ENCODE assay signal across 10 cellular contexts in genomic region chr2:102114851-102115497, GRCh38. TPM values are rescaled to one million over a fixed set of nuclear protein-coding genes. Genes with fewer than 3 reads are reported as not detected.
DNase-seq lines count a peak whose midpoint lies in the region; ATAC-seq and TF ChIP-seq lines count a peak whose summit lies in the region.
"Had no signal": no experiment of that assay in that cellular context is flagged by ENCODE, and none has a peak within 500 bp of the region (broad histone marks: within the 10 kb centered on the region; RNA-seq: fewer than 3 reads in every experiment).

No MANE protein-coding gene starts in this region.

- WGBS in heart left ventricle, 4 donors = 82 to 91% (median 84%) methylated on average over 5 of the region's 5 CpGs

- peaks cover 8% of the 10 kb centered on the region for H3K9me3 Mint-ChIP-seq in activated CD4-positive, alpha-beta T cell treated with anti-CD3 and anti-CD28 coated beads for 36 hours (ENCODE audit: low read depth)
- peaks cover 9% of the 10 kb centered on the region for H3K9me3 Mint-ChIP-seq in activated CD4-positive, alpha-beta T cell treated with anti-CD3 and anti-CD28 coated beads, Interleukin-2, amount 10 ng/mL, durations not matched to agents 24 days and 14 days

- H3K27me3 ChIP-seq in heart left ventricle = no peaks in the 10 kb centered on the region

- peaks cover 83% of the 10 kb centered on the region for H3K4me1 Mint-ChIP-seq in activated CD4-positive, alpha-beta T cell treated with anti-CD3 and anti-CD28 coated beads for 36 hours
- peaks cover 22% of the 10 kb centered on the region for H3K4me1 Mint-ChIP-seq in activated CD4-positive, alpha-beta T cell treated with anti-CD3 and anti-CD28 coated beads, Interleukin-2, amount 10 ng/mL, durations not matched to agents 24 days and 14 days

- POLR2A ChIA-PET in activated CD4-positive, alpha-beta T cell treated with anti-CD3 and anti-CD28 coated beads for 36 hours (lab: Charles Lee) = interaction anchor here (0.7 to 1.0 kb wide), 3 partner anchors 11 to 180 kb away, joined by 3 read pairs; no protein-coding TSS in a partner anchor

- DNase-seq in activated CD4-positive, alpha-beta T cell treated with anti-CD3 and anti-CD28 coated beads for 36 hours = peak; percentile 37
- no peak for DNase-seq in activated CD4-positive, alpha-beta T cell treated with anti-CD3 and anti-CD28 coated beads, Interleukin-2, amount 10 ng/mL, durations not matched to agents 24 days and 14 days
- DNase-seq in astrocyte of the cerebellum (ENCODE audit: low read depth) (peak; percentile 73), left lobe of liver (ENCODE audit: low spot score) (no peak), heart left ventricle (no peak)
- no peak for DNase-seq in stimulated activated naive CD8-positive, alpha-beta T cell treated with anti-CD3 and anti-CD28 coated beads, Interleukin-15, Interleukin-2, amounts not matched to agents 100 U/mL and 50 U/mL, for 24 hours
- DNase-seq: activated CD4-positive, CD25-positive, alpha-beta regulatory T cell treated with anti-CD3 and anti-CD28 coated beads, Interleukin-2, amount 50 U/mL, for 72 hours; activated gamma-delta T cell had no signal

- peaks cover 32% of the 10 kb centered on the region for H3K36me3 Mint-ChIP-seq in activated CD4-positive, alpha-beta T cell treated with anti-CD3 and anti-CD28 coated beads for 36 hours (ENCODE audit: low read depth)
- no peaks in the 10 kb centered on the region for H3K36me3 Mint-ChIP-seq in activated CD4-positive, alpha-beta T cell treated with anti-CD3 and anti-CD28 coated beads, Interleukin-2, amount 10 ng/mL, durations not matched to agents 24 days and 14 days (ENCODE audit: low read depth)

- peak overlapping the region; percentile 55 for H3K27ac Mint-ChIP-seq in activated CD4-positive, alpha-beta T cell treated with anti-CD3 and anti-CD28 coated beads for 36 hours
- no peak overlapping the region for H3K27ac Mint-ChIP-seq in activated CD4-positive, alpha-beta T cell treated with anti-CD3 and anti-CD28 coated beads, Interleukin-2, amount 10 ng/mL, durations not matched to agents 24 days and 14 days

- peak overlapping the region; percentile 1 for H3K4me3 Mint-ChIP-seq in activated CD4-positive, alpha-beta T cell treated with anti-CD3 and anti-CD28 coated beads for 36 hours
- H3K4me3 Mint-ChIP-seq in activated CD4-positive, alpha-beta T cell treated with anti-CD3 and anti-CD28 coated beads, Interleukin-2, amount 10 ng/mL, durations not matched to agents 24 days and 14 days = no peak overlapping the region

- TF ChIP-seq CTCF in astrocyte of the cerebellum (IDR thresholded peaks at IDR 0.05; ENCODE audit: low read depth, low read length, missing control alignments) (no peak), heart left ventricle (IDR thresholded peaks at IDR 0.05) (no peak)

- ATAC-seq in activated CD4-positive, alpha-beta T cell treated with anti-CD3 and anti-CD28 coated beads for 36 hours = peak; percentile 17
- ATAC-seq in left lobe of liver (peak; percentile 45), GM21515 (IDR thresholded peaks at IDR 0.05; ENCODE audit: unreplicated experiment) (no peak), HG03521 (IDR thresholded peaks at IDR 0.05; ENCODE audit: unreplicated experiment) (no peak), heart left ventricle (no peak)
- peak; percentile 17 for ATAC-seq in stimulated activated naive CD8-positive, alpha-beta T cell treated with anti-CD3 and anti-CD28 coated beads, Interleukin-15, Interleukin-2, amounts not matched to agents 100 U/mL and 50 U/mL, for 24 hours

- H3K4me1 ChIP-seq in heart left ventricle = peaks cover 0 to 35% (median 8%) of the 10 kb centered on the region in 12 donors

- peaks cover 0 to 3% (median 0%) of the 10 kb centered on the region in 12 donors for H3K9me3 ChIP-seq in heart left ventricle

- intact Hi-C loops in activated CD4-positive, alpha-beta T cell treated with anti-CD3 and anti-CD28 coated beads for 36 hours (cut with DNase I, micrococcal nuclease) = loop anchor here (1.0 to 2.0 kb wide), 8 partner anchors 11 to 215 kb away; no protein-coding TSS in a partner anchor
- intact Hi-C loops in activated CD4-positive, alpha-beta T cell treated with anti-CD3 and anti-CD28 coated beads, Interleukin-2, amount 10 ng/mL, durations not matched to agents 24 days and 14 days (cut with micrococcal nuclease) = loop anchor here (2.0 to 10.0 kb wide), 4 partner anchors 14 to 210 kb away; no protein-coding TSS in a partner anchor
- intact Hi-C loops in heart left ventricle (cut with DNase I) = no loop called here

- in situ Hi-C loops in astrocyte of the cerebellum (cut with HindIII; ENCODE audit: low sequenced_read_pairs) = no loop called here

- CTCF ChIA-PET in activated CD4-positive, alpha-beta T cell treated with anti-CD3 and anti-CD28 coated beads for 36 hours (lab: Charles Lee) = interaction anchor here (1.1 to 1.7 kb wide), 3 partner anchors 11 to 125 kb away, joined by 3 to 9 read pairs (median 4); no protein-coding TSS in a partner anchor

- H3K4me3 ChIP-seq in astrocyte of the cerebellum (ENCODE audit: low read depth, low read length) (no peak overlapping the region), heart left ventricle (no peak overlapping the region)

- H3K27ac ChIP-seq in heart left ventricle = no peak overlapping the region

- TF ChIP-seq POLR2A in heart left ventricle (IDR thresholded peaks at IDR 0.05) = no peak

- H3K27me3 Mint-ChIP-seq in activated CD4-positive, alpha-beta T cell treated with anti-CD3 and anti-CD28 coated beads for 36 hours = peaks cover 17% of the 10 kb centered on the region
- H3K27me3 Mint-ChIP-seq in activated CD4-positive, alpha-beta T cell treated with anti-CD3 and anti-CD28 coated beads, Interleukin-2, amount 10 ng/mL, durations not matched to agents 24 days and 14 days = peaks cover 19% of the 10 kb centered on the region

- H3K36me3 ChIP-seq in heart left ventricle = no peaks in the 10 kb centered on the region

RNA-seq across cellular contexts. Expression of gene IL1R1, which starts 27.6 kb away (rescaled TPM):
- total RNA-seq in activated CD4-positive, alpha-beta T cell treated with anti-CD3 and anti-CD28 coated beads for 36 hours = 10 to 100 TPM; 20.8 to 21.8 TPM
- total RNA-seq in activated CD4-positive, alpha-beta T cell treated with anti-CD3 and anti-CD28 coated beads, Interleukin-2, amount 10 ng/mL, durations not matched to agents 24 days and 14 days = 1.7 and 2.2 TPM in 2 replicates
- total RNA-seq in left lobe of liver (39.0 TPM), heart left ventricle (10 to 100 TPM; 10.9 to 49.0 (median 19.6) TPM)
- polyA plus RNA-seq in heart left ventricle = 10 to 100 TPM; 12.8 to 25.7 TPM

Comparison
In these comparisons a context has a peak if more than half of its experiments do, and no peak if none do; other contexts are left out.
1. DNase-seq: peak in activated CD4-positive, alpha-beta T cell treated with anti-CD3 and anti-CD28 coated beads for 36 hours (single experiment) and astrocyte of the cerebellum (single experiment); none in activated CD4-positive, alpha-beta T cell treated with anti-CD3 and anti-CD28 coated beads, Interleukin-2, amount 10 ng/mL, durations not matched to agents 24 days and 14 days (single experiment), left lobe of liver (single experiment), stimulated activated naive CD8-positive, alpha-beta T cell treated with anti-CD3 and anti-CD28 coated beads, Interleukin-15, Interleukin-2, amounts not matched to agents 100 U/mL and 50 U/mL, for 24 hours (single experiment) and heart left ventricle (0 of 5).
2. ATAC-seq: peak in activated CD4-positive, alpha-beta T cell treated with anti-CD3 and anti-CD28 coated beads for 36 hours (single experiment), left lobe of liver (single experiment) and stimulated activated naive CD8-positive, alpha-beta T cell treated with anti-CD3 and anti-CD28 coated beads, Interleukin-15, Interleukin-2, amounts not matched to agents 100 U/mL and 50 U/mL, for 24 hours (single experiment); none in GM21515 (single experiment), HG03521 (single experiment) and heart left ventricle (0 of 4).
3. intact Hi-C loops: an anchor here in activated CD4-positive, alpha-beta T cell treated with anti-CD3 and anti-CD28 coated beads for 36 hours (1.0 to 2.0 kb wide) and activated CD4-positive, alpha-beta T cell treated with anti-CD3 and anti-CD28 coated beads, Interleukin-2, amount 10 ng/mL, durations not matched to agents 24 days and 14 days (2.0 to 10.0 kb wide); none called in heart left ventricle.